Comparison of ENCODE assay signal across 1 cellular context in the genomic region with DNA sequence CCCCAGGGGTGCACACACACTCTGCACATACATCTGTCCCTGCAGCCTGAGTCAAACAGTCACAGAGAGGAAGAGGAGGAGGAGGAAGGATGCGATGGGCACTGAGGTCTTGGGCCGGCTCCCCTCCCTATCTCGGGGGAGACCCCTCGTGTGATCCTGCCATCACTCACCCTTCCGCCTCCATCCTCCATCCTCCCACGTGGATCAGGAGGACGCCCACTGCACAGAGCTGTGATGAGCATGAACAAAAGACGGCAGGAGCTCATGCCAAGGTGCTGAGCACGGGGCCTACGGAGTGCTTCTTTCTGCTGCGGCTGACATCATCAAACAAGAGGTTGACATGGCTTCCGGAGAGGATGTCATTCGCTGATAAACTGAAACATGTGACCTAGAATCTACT.
TF ChIP-seq lines count a peak whose summit lies in the region.

No MANE protein-coding gene starts in this region.

TF ChIP-seq in HepG2, 621 proteins besides CTCF, POLR2A, EP300 and RAD21 (continued from another document):
- no peak for TF ChIP-seq HNRNPL (IDR thresholded peaks at IDR 0.05; ENCODE audit: low read depth, low read length)
- TF ChIP-seq SP140L (CRISPR knock-in tag; IDR thresholded peaks at IDR 0.05; ENCODE audit: borderline replicate concordance): no peak
- TF ChIP-seq, protein P1, sequence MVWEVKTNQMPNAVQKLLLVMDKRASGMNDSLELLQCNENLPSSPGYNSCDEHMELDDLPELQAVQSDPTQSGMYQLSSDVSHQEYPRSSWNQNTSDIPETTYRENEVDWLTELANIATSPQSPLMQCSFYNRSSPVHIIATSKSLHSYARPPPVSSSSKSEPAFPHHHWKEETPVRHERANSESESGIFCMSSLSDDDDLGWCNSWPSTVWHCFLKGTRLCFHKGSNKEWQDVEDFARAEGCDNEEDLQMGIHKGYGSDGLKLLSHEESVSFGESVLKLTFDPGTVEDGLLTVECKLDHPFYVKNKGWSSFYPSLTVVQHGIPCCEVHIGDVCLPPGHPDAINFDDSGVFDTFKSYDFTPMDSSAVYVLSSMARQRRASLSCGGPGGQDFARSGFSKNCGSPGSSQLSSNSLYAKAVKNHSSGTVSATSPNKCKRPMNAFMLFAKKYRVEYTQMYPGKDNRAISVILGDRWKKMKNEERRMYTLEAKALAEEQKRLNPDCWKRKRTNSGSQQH (CRISPR knock-in tag; IDR thresholded peaks at IDR 0.05; ENCODE audit: low read depth): no peak
- no peak for TF ChIP-seq MED13 (CRISPR knock-in tag; IDR thresholded peaks at IDR 0.05)
- no peak for TF ChIP-seq ZNF451 (CRISPR knock-in tag; IDR thresholded peaks at IDR 0.05)
- no peak for TF ChIP-seq ZNF75D (CRISPR knock-in tag; IDR thresholded peaks at IDR 0.05; ENCODE audit: borderline replicate concordance)
- TF ChIP-seq, protein P2, sequence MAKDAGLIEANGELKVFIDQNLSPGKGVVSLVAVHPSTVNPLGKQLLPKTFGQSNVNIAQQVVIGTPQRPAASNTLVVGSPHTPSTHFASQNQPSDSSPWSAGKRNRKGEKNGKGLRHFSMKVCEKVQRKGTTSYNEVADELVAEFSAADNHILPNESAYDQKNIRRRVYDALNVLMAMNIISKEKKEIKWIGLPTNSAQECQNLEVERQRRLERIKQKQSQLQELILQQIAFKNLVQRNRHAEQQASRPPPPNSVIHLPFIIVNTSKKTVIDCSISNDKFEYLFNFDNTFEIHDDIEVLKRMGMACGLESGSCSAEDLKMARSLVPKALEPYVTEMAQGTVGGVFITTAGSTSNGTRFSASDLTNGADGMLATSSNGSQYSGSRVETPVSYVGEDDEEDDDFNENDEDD (CRISPR knock-in tag; IDR thresholded peaks at IDR 0.05; ENCODE audit: borderline replicate concordance): no peak
- TF ChIP-seq ZNF709 (CRISPR knock-in tag; IDR thresholded peaks at IDR 0.05): no peak
